ENCODE assay signal across 30 cellular contexts in genomic region chrX:148893395-148893794, GRCh38.
DNase-seq lines count a peak whose midpoint lies in the region; ATAC-seq, FAIRE-seq and TF ChIP-seq lines count a peak whose summit lies in the region.
"Had no signal": no experiment of that assay in that cellular context is flagged by ENCODE, and none has a peak within 500 bp of the region (broad histone marks: within the 10 kb centered on the region; RNA-seq: fewer than 3 reads in every experiment).

No MANE protein-coding gene starts in this region.

- no peaks in the 10 kb centered on the region for H3K9me1 ChIP-seq in IMR-90 (ENCODE audit: insufficient read depth, low read length)

- H3K4me1 ChIP-seq in HepG2 (ENCODE audit: insufficient read depth, low read length) (no peaks in the 10 kb centered on the region), right lobe of liver (no peaks in the 10 kb centered on the region), A549 (no peaks in the 10 kb centered on the region), IMR-90 (ENCODE audit: control insufficient read depth, insufficient read depth, low read length) (no peaks in the 10 kb centered on the region), upper lobe of left lung (no peaks in the 10 kb centered on the region)
- H3K4me1 ChIP-seq: BE2C; BLaER1; BLaER1 treated with 17β-estradiol and CSF1 and Interleukin-3, amounts not matched to agents 10 nM and 100 nM; Caco-2 had no signal

- ATAC-seq in HepG2 (no peak), right lobe of liver (no peak), A549 (no peak), IMR-90 (ENCODE audit: low read depth) (no peak), upper lobe of left lung (ENCODE audit: low FRiP score in 2 of 2) (no peak)
- ATAC-seq: CD8-positive, alpha-beta T cell had no signal

- in situ Hi-C loops in HepG2 (cut with HindIII; ENCODE audit: extremely low pct_ligation_motif_present, low pct_unique_long_range_greater_than_20kb), result no loop called here
- in situ Hi-C loops in IMR-90 (cut with MboI; ENCODE audit: low sequenced_read_pairs), result no loop called here

- no peak overlapping the region for H2BK5ac ChIP-seq in IMR-90 (ENCODE audit: low read depth, low read length, poor library complexity, severe bottlenecking)

- H2BK15ac ChIP-seq in IMR-90 (ENCODE audit: low read depth, low read length), result no peak overlapping the region

- no peak for TF ChIP-seq EP300 in HepG2 (IDR thresholded peaks at IDR 0.05; ENCODE audit: low read depth in 2 of 2, low read length in 2 of 2)
- no peak for TF ChIP-seq EP300 in HepG2 (CRISPR knock-in tag; IDR thresholded peaks at IDR 0.05; ENCODE audit: borderline replicate concordance)
- no peak for TF ChIP-seq EP300 in A549 (IDR thresholded peaks at IDR 0.05)
- TF ChIP-seq EP300 in upper lobe of left lung (IDR thresholded peaks at IDR 0.05), result no peak

- no peak overlapping the region for H4K8ac ChIP-seq in IMR-90 (ENCODE audit: low read depth in 2 of 2, low read length in 2 of 2)

- H3K4me2 ChIP-seq in HepG2 (ENCODE audit: low read depth, low read length), result no peak overlapping the region
- H3K4me2 ChIP-seq in A549, result no peak overlapping the region
- H3K4me2 ChIP-seq in IMR-90 (ENCODE audit: low read depth, low read length), result no peak overlapping the region
- H3K4me2 ChIP-seq: BLaER1; BLaER1 treated with 17β-estradiol and CSF1 and Interleukin-3, amounts not matched to agents 10 nM and 100 nM had no signal

- no TSS peak for BruUV-seq in HepG2 (replicated peaks; lab: Mats Ljungman, UMichigan)
- BruUV-seq in IMR-90 (replicated peaks; lab: Mats Ljungman, UMichigan), result no TSS peak

- H4K20me1 ChIP-seq in HepG2 (ENCODE audit: insufficient read depth, low read length), result no peaks in the 10 kb centered on the region
- no peaks in the 10 kb centered on the region for H4K20me1 ChIP-seq in IMR-90 (ENCODE audit: insufficient read depth, low read length)

- TF ChIP-seq POLR2A in HepG2 (IDR thresholded peaks at IDR 0.05; ENCODE audit: insufficient read depth in 1 of 2, low read depth in 2 of 2, low read length in 2 of 2) (no peak), right lobe of liver (IDR thresholded peaks at IDR 0.05) (no peak), A549 (IDR thresholded peaks at IDR 0.05; ENCODE audit: low read length) (no peak), IMR-90 (IDR thresholded peaks at IDR 0.05; ENCODE audit: low read depth, low read length) (no peak), upper lobe of left lung (IDR thresholded peaks at IDR 0.05) (no peak)

- intact Hi-C loops in HepG2 (cut with micrococcal nuclease; ENCODE audit: unreplicated experiment) (no loop called here), right lobe of liver (cut with DNase I) (no loop called here), IMR-90 (cut with micrococcal nuclease) (no loop called here)

- CTCF ChIA-PET in HepG2 (lab: Yijun Ruan, JAX; ENCODE audit: low intra/inter-chr PET ratio, low total read pairs) (no interaction called here), A549 (lab: Yijun Ruan, JAX) (no interaction called here), IMR-90 (lab: Yijun Ruan, JAX) (no interaction called here)

- no peak overlapping the region for H2AFZ ChIP-seq in HepG2 (ENCODE audit: low read length)
- no peak overlapping the region for H2AFZ ChIP-seq in IMR-90 (replicated peaks; ENCODE audit: low read length, poor library complexity)

- H4K5ac ChIP-seq in IMR-90 (ENCODE audit: low read depth, low read length), result no peak overlapping the region

- dilution Hi-C loops in IMR-90 (cut with HindIII; ENCODE audit: low sequenced_read_pairs, unreplicated experiment), result no loop called here

- no peaks in the 10 kb centered on the region for H3K79me1 ChIP-seq in IMR-90 (ENCODE audit: low read depth in 1 of 2, low read length in 2 of 2)

- no peak overlapping the region for H2BK120ac ChIP-seq in IMR-90 (ENCODE audit: low read depth, low read length)

- H3K9ac ChIP-seq in HepG2 (ENCODE audit: insufficient read depth, low read depth, low read length) (no peak overlapping the region), IMR-90 (ENCODE audit: low read depth, low read length) (no peak overlapping the region)
- H3K9ac ChIP-seq: BLaER1; BLaER1 treated with 17β-estradiol and CSF1 and Interleukin-3, amounts not matched to agents 10 nM and 100 nM had no signal

- no peak overlapping the region for H3K14ac ChIP-seq in IMR-90 (replicated peaks; ENCODE audit: low read depth, low read length)

- no peaks in the 10 kb centered on the region for H3K79me2 ChIP-seq in HepG2 (ENCODE audit: insufficient read depth, low read length)

- H3K56ac ChIP-seq in IMR-90 (ENCODE audit: extremely low read depth, insufficient read depth, low read length), result no peak overlapping the region

- H3K27ac ChIP-seq in HepG2 (ENCODE audit: extremely low read length, insufficient read depth, low read length) (no peak overlapping the region), right lobe of liver (no peak overlapping the region), A549 (no peak overlapping the region), IMR-90 (ENCODE audit: insufficient read depth, low read length) (no peak overlapping the region), upper lobe of left lung (no peak overlapping the region)
- H3K27ac ChIP-seq: 22Rv1; BLaER1; BLaER1 treated with 17β-estradiol and CSF1 and Interleukin-3, amounts not matched to agents 10 nM and 100 nM; C4-2B had no signal

- no peak overlapping the region for H2BK20ac ChIP-seq in IMR-90 (ENCODE audit: low read depth, low read length)

- H3K18ac ChIP-seq in IMR-90 (ENCODE audit: low read depth, low read length), result no peak overlapping the region

- POLR2A ChIA-PET in HepG2 (lab: Yijun Ruan, JAX), result no interaction called here
- POLR2A ChIA-PET in A549 (lab: Yijun Ruan, JAX), result no interaction called here
- POLR2A ChIA-PET in IMR-90 (lab: Charles Lee; ENCODE audit: unreplicated experiment), result no interaction called here

- TF ChIP-seq RAD21 in HepG2 (CRISPR knock-in tag; IDR thresholded peaks at IDR 0.05) (no peak), A549 (conservative IDR thresholded peaks at IDR 0.05 in 1 of 2, IDR thresholded peaks at IDR 0.05 in 1 of 2) (no peak), IMR-90 (IDR thresholded peaks at IDR 0.05; ENCODE audit: low read length) (no peak)

- no peak overlapping the region for H2AK9ac ChIP-seq in IMR-90 (replicated peaks; ENCODE audit: low read depth, low read length, poor library complexity)

- H3K9me3 ChIP-seq in HepG2 (ENCODE audit: low read length), result no peaks in the 10 kb centered on the region
- H3K9me3 ChIP-seq in right lobe of liver, result no peaks in the 10 kb centered on the region
- H3K9me3 ChIP-seq in A549, result no peaks in the 10 kb centered on the region
- H3K9me3 ChIP-seq in IMR-90 (ENCODE audit: control insufficient read depth, insufficient read depth, low read length), result no peaks in the 10 kb centered on the region
- H3K9me3 ChIP-seq in upper lobe of left lung, result no peaks in the 10 kb centered on the region
- H3K9me3 ChIP-seq: BE2C; BLaER1; BLaER1 treated with 17β-estradiol and CSF1 and Interleukin-3, amounts not matched to agents 10 nM and 100 nM; Caco-2 had no signal

- DNase-seq in HepG2 (ENCODE audit: low spot score), result no peak
- no peak for DNase-seq in right lobe of liver
- DNase-seq in A549 (ENCODE audit: low read depth in 1 of 2, low spot score in 1 of 2), result no peak
- no peak for DNase-seq in IMR-90
- DNase-seq in upper lobe of left lung, result no peak
- DNase-seq in EL, result no peak
- DNase-seq: 8988T; ACHN; AML-193; BE2C; C1 segment of cervical spinal cord; Caco-2; Calu3; CD4-positive, alpha-beta memory T cell; CD4-positive, alpha-beta T cell; CD4-positive, CD25-positive, alpha-beta regulatory T cell; CD8-positive, alpha-beta memory T cell; CD8-positive, alpha-beta T cell; COR-L47; DMS 273 treated with DMSO at 0.1 percent for 48 hours; DMS153; DMS53; DMS79; DMS79 treated with DMSO at 0.1 percent for 48 hours; DND-41 had no signal

- H3K23ac ChIP-seq in IMR-90 (ENCODE audit: low read depth, low read length), result no peak overlapping the region

- H3K36me3 ChIP-seq in HepG2 (replicated peaks in 1 of 2; ENCODE audit: control insufficient read depth in 1 of 2, insufficient read depth in 2 of 2, low read length in 2 of 2), result no peaks in the 10 kb centered on the region
- no peaks in the 10 kb centered on the region for H3K36me3 ChIP-seq in right lobe of liver
- H3K36me3 ChIP-seq in IMR-90 (ENCODE audit: control insufficient read depth, insufficient read depth, low read length), result no peaks in the 10 kb centered on the region
- no peaks in the 10 kb centered on the region for H3K36me3 ChIP-seq in upper lobe of left lung
- H3K36me3 ChIP-seq: BE2C had no signal

- FAIRE-seq in HepG2 (lab: Jason Lieb, UNC) (no peak), A549 (lab: Jason Lieb, UNC) (no peak)
- FAIRE-seq: A204.1 had no signal

- no peak overlapping the region for H3K4ac ChIP-seq in IMR-90 (ENCODE audit: low read depth, low read length)

- H3K27me3 ChIP-seq in HepG2 (ENCODE audit: control insufficient read depth in 1 of 2, insufficient read depth in 2 of 2, low read length in 2 of 2) (no peaks in the 10 kb centered on the region), right lobe of liver (no peaks in the 10 kb centered on the region), IMR-90 (ENCODE audit: control insufficient read depth, insufficient read depth, low read length) (no peaks in the 10 kb centered on the region), upper lobe of left lung (no peaks in the 10 kb centered on the region)
- H3K27me3 ChIP-seq: BE2C; BLaER1; BLaER1 treated with 17β-estradiol and CSF1 and Interleukin-3, amounts not matched to agents 10 nM and 100 nM had no signal

- no peak overlapping the region for H2AK5ac ChIP-seq in IMR-90 (ENCODE audit: low read depth, low read length)

- H3K4me3 ChIP-seq in HepG2 (replicated peaks in 1 of 3; ENCODE audit: insufficient read depth in 1 of 3, low read depth in 2 of 3, low read length in 3 of 3) (no peak overlapping the region), right lobe of liver (no peak overlapping the region), A549 (no peak overlapping the region), IMR-90 (ENCODE audit: insufficient read depth, low read depth, low read length) (no peak overlapping the region), upper lobe of left lung (no peak overlapping the region)
- H3K4me3 ChIP-seq: BLaER1; BLaER1 treated with 17β-estradiol and CSF1 and Interleukin-3, amounts not matched to agents 10 nM and 100 nM had no signal

- no peak overlapping the region for H4K91ac ChIP-seq in IMR-90 (ENCODE audit: insufficient read depth, low read depth, low read length)

- TF ChIP-seq CTCF in HepG2 (CRISPR knock-in tag; IDR thresholded peaks at IDR 0.05) (no peak), right lobe of liver (IDR thresholded peaks at IDR 0.05) (no peak), A549 (IDR thresholded peaks at IDR 0.05) (no peak), IMR-90 (conservative IDR thresholded peaks at IDR 0.05; ENCODE audit: low read depth, low read length) (no peak), upper lobe of left lung (IDR thresholded peaks at IDR 0.05) (no peak)

TF ChIP-seq in A549, 52 proteins besides CTCF, POLR2A, EP300 and RAD21:
- TF ChIP-seq RNF2 (IDR thresholded peaks at IDR 0.05; ENCODE audit: borderline replicate concordance, low read depth) (no peak), MAFK (IDR thresholded peaks at IDR 0.05; ENCODE audit: partially characterized antibody) (peak; percentile 24)
